Comparison of ENCODE assay signal across 8 cellular contexts in the genomic region with DNA sequence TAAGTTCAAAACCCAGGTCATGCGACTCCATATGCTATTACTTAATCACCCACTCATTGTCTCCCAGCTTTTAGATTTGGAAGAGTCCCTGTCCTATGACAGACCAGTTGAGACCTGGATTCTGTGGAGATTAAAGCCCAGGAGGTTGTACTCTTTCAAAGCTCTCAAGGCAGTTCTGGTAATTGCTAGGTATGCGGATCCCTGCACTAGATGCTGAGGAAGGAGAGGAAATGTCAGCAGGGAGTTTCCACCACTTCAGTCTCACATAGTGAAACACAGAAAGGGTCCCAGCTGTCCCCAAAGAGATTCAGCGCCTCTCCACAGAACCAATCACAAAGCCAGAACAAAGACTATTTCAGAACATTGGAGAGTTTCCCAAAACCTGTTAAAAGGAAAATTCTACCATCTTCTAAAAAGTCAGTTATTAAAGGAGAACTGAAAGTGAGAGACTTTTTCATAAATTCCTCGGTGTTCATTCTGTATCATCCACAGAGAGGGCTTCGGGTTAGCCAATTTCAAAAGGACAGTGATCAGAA. TPM values are rescaled to one million over a fixed set of nuclear protein-coding genes. Genes with fewer than 3 reads are reported as not detected.
DNase-seq lines count a peak whose midpoint lies in the region; ATAC-seq and TF ChIP-seq lines count a peak whose summit lies in the region.

No MANE protein-coding gene starts in this region.

- H3K79me2 ChIP-seq in osteoblast (ENCODE audit: insufficient read depth, low read length), result peaks cover 39% of the 10 kb centered on the region

- H3K9me3 Mint-ChIP-seq in CD14-positive monocyte, result peaks cover 0 to 7% (median 3%) of the 10 kb centered on the region in 7 donors
- H3K9me3 Mint-ChIP-seq in activated CD8-positive, alpha-beta T cell treated with anti-CD3 and anti-CD28 coated beads, Interleukin-2, amount 10 ng/mL, durations not matched to agents 7 days and 5 days (ENCODE audit: insufficient read depth), result peaks cover 4% of the 10 kb centered on the region

- peaks cover 48% of the 10 kb centered on the region for H3K4me1 Mint-ChIP-seq in CD14-positive monocyte
- H3K4me1 Mint-ChIP-seq in activated CD8-positive, alpha-beta T cell treated with anti-CD3 and anti-CD28 coated beads, Interleukin-2, amount 10 ng/mL, durations not matched to agents 7 days and 5 days (ENCODE audit: low read depth), result peaks cover 77% of the 10 kb centered on the region

- POLR2A ChIA-PET in activated CD8-positive, alpha-beta T cell treated with anti-CD3 and anti-CD28 coated beads, Interleukin-2, amount 10 ng/mL, durations not matched to agents 7 days and 5 days (lab: Charles Lee), result interaction anchor here (0.7 to 2.0 kb wide), 4 partner anchors 13 to 110 kb away, joined by 3 to 6 read pairs (median 5); a partner anchor contains a TSS

- in situ Hi-C loops in HAP-1 (cut with MboI; ENCODE audit: low sequenced_read_pairs), result no loop called here

- CTCF ChIA-PET in activated CD8-positive, alpha-beta T cell treated with anti-CD3 and anti-CD28 coated beads, Interleukin-2, amount 10 ng/mL, durations not matched to agents 7 days and 5 days (lab: Charles Lee), result interaction anchor here (1.1 to 1.5 kb wide), 5 partner anchors 12 to 157 kb away, joined by 3 to 5 read pairs (median 5); no protein-coding TSS in a partner anchor

- H3K27me3 Mint-ChIP-seq in CD14-positive monocyte (ENCODE audit: low read depth in 3 of 3), result no peaks in the 10 kb centered on the region
- no peaks in the 10 kb centered on the region for H3K27me3 Mint-ChIP-seq in activated CD8-positive, alpha-beta T cell treated with anti-CD3 and anti-CD28 coated beads, Interleukin-2, amount 10 ng/mL, durations not matched to agents 7 days and 5 days (ENCODE audit: low read depth)

- H3K4me3 Mint-ChIP-seq in CD14-positive monocyte, result peak overlapping the region; percentile 52 to 60
- peak overlapping the region; percentile 49 for H3K4me3 Mint-ChIP-seq in activated CD8-positive, alpha-beta T cell treated with anti-CD3 and anti-CD28 coated beads, Interleukin-2, amount 10 ng/mL, durations not matched to agents 7 days and 5 days

- H3K4me1 ChIP-seq in HAP-1, result no peaks in the 10 kb centered on the region
- H3K4me1 ChIP-seq in osteoblast (ENCODE audit: insufficient read depth, low read length), result peaks cover 19% of the 10 kb centered on the region

- peaks cover 6% of the 10 kb centered on the region for H4K20me1 ChIP-seq in osteoblast (ENCODE audit: insufficient read depth, low read length)

- H2AFZ ChIP-seq in osteoblast (ENCODE audit: low read length), result no peak overlapping the region

- no peak overlapping the region for H3K4me2 ChIP-seq in osteoblast (ENCODE audit: insufficient read depth, low read length)

- intact Hi-C loops in CD14-positive monocyte (cut with micrococcal nuclease), result no loop called here

- ATAC-seq in GM19324 (IDR thresholded peaks at IDR 0.05; ENCODE audit: low FRiP score, unreplicated experiment) (peak; percentile 32), HG03066 (IDR thresholded peaks at IDR 0.05; ENCODE audit: low read depth, unreplicated experiment) (peak; percentile 39)
- no peak for ATAC-seq in activated CD8-positive, alpha-beta T cell treated with anti-CD3 and anti-CD28 coated beads, Interleukin-2, amount 10 ng/mL, durations not matched to agents 7 days and 5 days

- peak overlapping the region; percentile 71 to 96 (median 86) for H3K27ac Mint-ChIP-seq in CD14-positive monocyte
- H3K27ac Mint-ChIP-seq in activated CD8-positive, alpha-beta T cell treated with anti-CD3 and anti-CD28 coated beads, Interleukin-2, amount 10 ng/mL, durations not matched to agents 7 days and 5 days, result peak overlapping the region; percentile 73

- no peak overlapping the region for H3K27ac ChIP-seq in osteoblast (ENCODE audit: low read depth, low read length)

- H3K36me3 ChIP-seq in HAP-1 (replicated peaks), result peaks cover 10% of the 10 kb centered on the region
- peaks cover 39% of the 10 kb centered on the region for H3K36me3 ChIP-seq in osteoblast (ENCODE audit: insufficient read depth, low read length)

- DNase-seq in CD14-positive monocyte (ENCODE audit: low spot score) (no peak), HAP-1 (ENCODE audit: low spot score in 2 of 2) (no peak), ecto neural progenitor cell (ENCODE audit: low spot score) (no peak), H4 (ENCODE audit: low spot score) (no peak), osteoblast (ENCODE audit: insufficient read length, low spot score, missing footprints) (no peak)
- no peak for DNase-seq in activated CD8-positive, alpha-beta T cell treated with anti-CD3 and anti-CD28 coated beads, Interleukin-2, amount 10 ng/mL, durations not matched to agents 7 days and 5 days

- TF ChIP-seq CTCF in CD14-positive monocyte (IDR thresholded peaks at IDR 0.05) (no peak), osteoblast (IDR thresholded peaks at IDR 0.05; ENCODE audit: extremely low read depth, low read depth, low read length) (no peak)

- no peak overlapping the region for H3K4me3 ChIP-seq in HAP-1
- no peak overlapping the region for H3K4me3 ChIP-seq in osteoblast (ENCODE audit: insufficient read depth, low read length)

- peaks cover 60 to 84% of the 10 kb centered on the region in 2 donors for H3K36me3 Mint-ChIP-seq in CD14-positive monocyte
- peaks cover 87% of the 10 kb centered on the region for H3K36me3 Mint-ChIP-seq in activated CD8-positive, alpha-beta T cell treated with anti-CD3 and anti-CD28 coated beads, Interleukin-2, amount 10 ng/mL, durations not matched to agents 7 days and 5 days (ENCODE audit: low read depth)

- H3K9me3 ChIP-seq in HAP-1 (no peaks in the 10 kb centered on the region), osteoblast (ENCODE audit: low read depth, low read length) (no peaks in the 10 kb centered on the region)

- H3K27me3 ChIP-seq in HAP-1 (ENCODE audit: low read depth) (no peaks in the 10 kb centered on the region), osteoblast (ENCODE audit: insufficient read depth, low read length) (no peaks in the 10 kb centered on the region)

RNA-seq across cellular contexts. Expression of a gene that starts 53.4 kb away (rescaled TPM):
- 10 to 100 TPM; 51.3 to 76.8 TPM for polyA plus RNA-seq in CD14-positive monocyte
- total RNA-seq in activated CD8-positive, alpha-beta T cell treated with anti-CD3 and anti-CD28 coated beads, Interleukin-2, amount 10 ng/mL, durations not matched to agents 7 days and 5 days, result 10 to 100 TPM; 59.7 to 65.3 TPM
- total RNA-seq in H4 (2014; rRNA removed; shearing (Covaris generic)), result 33.5 and 35.9 TPM in 2 replicates
- total RNA-seq in osteoblast, result 43.0 and 43.8 TPM in 2 replicates
